Comparison of ENCODE assay signal across 8 cellular contexts in genomic region chr9:78296893-78297671, GRCh38. TPM values are rescaled to one million over a fixed set of nuclear protein-coding genes. Genes with fewer than 3 reads are reported as not detected.
A peak's percentile ranks its signal among the peaks of the same experiment; 100 is the strongest.
DNase-seq lines count a peak whose midpoint lies in the region; ATAC-seq and TF ChIP-seq lines count a peak whose summit lies in the region.

Gene PSAT1 (plus strand): TSS chr9:78297125. CDS start chr9:78297211, 86 bp downstream.

- H3K27ac ChIP-seq in DOHH2 (ENCODE audit: low read depth, low read length) (peak within 1 kb of the TSS; percentile 95), GM23248 (peak within 1 kb of the TSS; percentile 76), Karpas-422 (ENCODE audit: low read length) (peak within 1 kb of the TSS; percentile 96), fibroblast of lung (ENCODE audit: insufficient read depth, low read length) (peak within 1 kb of the TSS; percentile 46)
- H3K27ac ChIP-seq in naive thymus-derived CD4-positive, alpha-beta T cell (ENCODE audit: low read depth, low read length) = peak within 1 kb of the TSS; percentile 56

- H3K79me2 ChIP-seq in DOHH2 (ENCODE audit: control insufficient read depth, low read length) (peaks cover 38% of the 10 kb centered on the region), GM23248 (ENCODE audit: insufficient read depth) (peaks cover 50% of the 10 kb centered on the region), Karpas-422 (ENCODE audit: low read length) (peaks cover 31% of the 10 kb centered on the region), fibroblast of lung (ENCODE audit: control insufficient read depth, insufficient read depth, low read length) (no peaks in the 10 kb centered on the region)

- ATAC-seq in naive thymus-derived CD4-positive, alpha-beta T cell = peak; percentile 99
- peak; percentile 99 for ATAC-seq in stimulated activated memory B cell treated with anti-CD40 and anti-IgM and Interleukin-4, amounts not matched to agents 10 μg/mL and 1 μg/mL and 100 μg/mL, for 72 hours

- H3K27me3 ChIP-seq in DOHH2 (ENCODE audit: control insufficient read depth, low read length) (no peaks in the 10 kb centered on the region), GM23248 (replicated peaks; ENCODE audit: insufficient read depth) (no peaks in the 10 kb centered on the region), Karpas-422 (ENCODE audit: low read length) (no peaks in the 10 kb centered on the region), fibroblast of lung (ENCODE audit: control insufficient read depth, insufficient read depth, low read length) (no peaks in the 10 kb centered on the region)
- no peaks in the 10 kb centered on the region for H3K27me3 ChIP-seq in naive thymus-derived CD4-positive, alpha-beta T cell (ENCODE audit: control insufficient read depth in 2 of 2, insufficient read depth in 2 of 2, low read length in 2 of 2)

- peaks cover 3% of the 10 kb centered on the region; the same call in 1 of the 2 replicates for H3F3A ChIP-seq in DOHH2 (ENCODE audit: control insufficient read depth, insufficient read depth)
- H3F3A ChIP-seq in GM23248 (ENCODE audit: insufficient read depth) = no peaks in the 10 kb centered on the region

- H2AFZ ChIP-seq in GM23248 = peak within 1 kb of the TSS; percentile 95
- H2AFZ ChIP-seq in Karpas-422 (ENCODE audit: low read length) = peak within 1 kb of the TSS; percentile 41; the same call in 1 of the 2 replicates
- H2AFZ ChIP-seq in fibroblast of lung (ENCODE audit: low read length) = peak within 1 kb of the TSS; percentile 59

- H3K36me3 ChIP-seq in DOHH2 (ENCODE audit: control insufficient read depth, low read length) (peaks cover 42% of the 10 kb centered on the region), GM23248 (ENCODE audit: low read depth) (peaks cover 14% of the 10 kb centered on the region), Karpas-422 (ENCODE audit: insufficient read depth, low read length) (peaks cover 27% of the 10 kb centered on the region), fibroblast of lung (ENCODE audit: control insufficient read depth, insufficient read depth, low read length) (no peaks in the 10 kb centered on the region)
- no peaks in the 10 kb centered on the region for H3K36me3 ChIP-seq in naive thymus-derived CD4-positive, alpha-beta T cell (ENCODE audit: control insufficient read depth in 2 of 3, insufficient read depth in 3 of 3, low read length in 3 of 3)

- TF ChIP-seq CTCF in DOHH2 (IDR thresholded peaks at IDR 0.05; ENCODE audit: low read depth, low read length, poor library complexity, severe bottlenecking) (peak; percentile 15), fibroblast of lung (conservative IDR thresholded peaks at IDR 0.05 in 1 of 2, IDR thresholded peaks at IDR 0.05 in 1 of 2; ENCODE audit: low read depth in 1 of 2, low read length in 2 of 2) (no peak)

- H3K4me1 ChIP-seq in DOHH2 (ENCODE audit: control insufficient read depth, low read length) (peaks cover 20% of the 10 kb centered on the region), GM23248 (ENCODE audit: insufficient read depth) (peaks cover 10% of the 10 kb centered on the region), Karpas-422 (ENCODE audit: low read length) (peaks cover 27% of the 10 kb centered on the region), fibroblast of lung (ENCODE audit: control insufficient read depth, extremely low read depth, insufficient read depth, low read length) (no peaks in the 10 kb centered on the region)
- H3K4me1 ChIP-seq in naive thymus-derived CD4-positive, alpha-beta T cell (ENCODE audit: control insufficient read depth in 2 of 2, insufficient read depth in 2 of 2, low read length in 2 of 2) = peaks cover 4 to 8% of the 10 kb centered on the region in 2 donors

- CTCF ChIA-PET in naive thymus-derived CD4-positive, alpha-beta T cell (lab: Charles Lee) = interaction anchor here (0.6 to 1.9 kb wide), 3 partner anchors 13 to 1903 kb away, joined by 3 to 5 read pairs (median 3); partner anchors contain the start of gene RFK

- H3K4me3 Mint-ChIP-seq in naive thymus-derived CD4-positive, alpha-beta T cell = peak within 1 kb of the TSS; percentile 86 to 95 (median 92)
- H3K4me3 Mint-ChIP-seq in stimulated activated memory B cell treated with anti-CD40 and anti-IgM and Interleukin-4, amounts not matched to agents 10 μg/mL and 1 μg/mL and 100 μg/mL, for 72 hours = peak within 1 kb of the TSS; percentile 87

- peak within 1 kb of the TSS; percentile 60 to 95 (median 81) for H3K27ac Mint-ChIP-seq in naive thymus-derived CD4-positive, alpha-beta T cell
- peak within 1 kb of the TSS; percentile 66 for H3K27ac Mint-ChIP-seq in stimulated activated memory B cell treated with anti-CD40 and anti-IgM and Interleukin-4, amounts not matched to agents 10 μg/mL and 1 μg/mL and 100 μg/mL, for 72 hours

- H3K4me2 ChIP-seq in DOHH2 (ENCODE audit: low read length) (peak within 1 kb of the TSS; percentile 96), GM23248 (ENCODE audit: unreplicated experiment) (peak within 1 kb of the TSS; percentile 93), Karpas-422 (ENCODE audit: low read depth, low read length, poor library complexity, severe bottlenecking) (peak within 1 kb of the TSS; percentile 90), fibroblast of lung (ENCODE audit: extremely low read depth, insufficient read depth, low read length) (peak within 1 kb of the TSS; percentile 71)

- H4K20me1 ChIP-seq in DOHH2 (ENCODE audit: control insufficient read depth, insufficient read depth, low read depth, low read length) (0 out of 2 replicates have a peak, but pooled peaks cover 4% of the 10 kb centered on the region), GM23248 (ENCODE audit: insufficient read depth) (0 out of 2 replicates have a peak, but pooled peaks cover 6% of the 10 kb centered on the region), Karpas-422 (ENCODE audit: insufficient read depth, low read depth, low read length) (no peaks in the 10 kb centered on the region), fibroblast of lung (ENCODE audit: control insufficient read depth, extremely low read depth, insufficient read depth, low read length) (no peaks in the 10 kb centered on the region)

- peaks cover 0 to 5% (median 0%) of the 10 kb centered on the region in 5 donors for H3K27me3 Mint-ChIP-seq in naive thymus-derived CD4-positive, alpha-beta T cell
- peaks cover 8% of the 10 kb centered on the region for H3K27me3 Mint-ChIP-seq in stimulated activated memory B cell treated with anti-CD40 and anti-IgM and Interleukin-4, amounts not matched to agents 10 μg/mL and 1 μg/mL and 100 μg/mL, for 72 hours

- no peaks in the 10 kb centered on the region for H3K9me3 Mint-ChIP-seq in naive thymus-derived CD4-positive, alpha-beta T cell
- H3K9me3 Mint-ChIP-seq in stimulated activated memory B cell treated with anti-CD40 and anti-IgM and Interleukin-4, amounts not matched to agents 10 μg/mL and 1 μg/mL and 100 μg/mL, for 72 hours = no peaks in the 10 kb centered on the region

- H3K9ac ChIP-seq in GM23248 = peak within 1 kb of the TSS; percentile 88
- peak within 1 kb of the TSS; percentile 99 for H3K9ac ChIP-seq in Karpas-422 (ENCODE audit: low read length)
- peak within 1 kb of the TSS; percentile 61 for H3K9ac ChIP-seq in fibroblast of lung (ENCODE audit: insufficient read depth, low read length)

- 2 to 3% methylated on average over 36 to 68 of the region's 76 CpGs for WGBS in GM23248 (ENCODE audit: low coverage in 1 of 2, low lambda C conversion rate in 2 of 2, missing lambda C conversion rate in 2 of 2), 2 experiments

- peaks cover 0 to 16% (median 5%) of the 10 kb centered on the region in 5 donors for H3K36me3 Mint-ChIP-seq in naive thymus-derived CD4-positive, alpha-beta T cell
- H3K36me3 Mint-ChIP-seq in stimulated activated memory B cell treated with anti-CD40 and anti-IgM and Interleukin-4, amounts not matched to agents 10 μg/mL and 1 μg/mL and 100 μg/mL, for 72 hours = peaks cover 6% of the 10 kb centered on the region

- H3K9me2 ChIP-seq in DOHH2 (replicated peaks; ENCODE audit: control insufficient read depth, low read length) = no peaks in the 10 kb centered on the region
- H3K9me2 ChIP-seq in GM23248 (ENCODE audit: insufficient read depth) = no peaks in the 10 kb centered on the region
- H3K9me2 ChIP-seq in Karpas-422 (replicated peaks; ENCODE audit: insufficient read depth, low read length) = no peaks in the 10 kb centered on the region

- DNase-seq in GM23248 = peak; percentile 99
- peak; percentile 97 for DNase-seq in Karpas-422
- DNase-seq in RKO (ENCODE audit: low spot score) = peak; percentile 96
- peak; percentile 79 for DNase-seq in activated T-helper 1 cell treated with Interleukin-2 at 50 U/mL for 16 hours (ENCODE audit: low read depth)
- DNase-seq in fibroblast of lung (ENCODE audit: low read depth in 2 of 2) = peak; percentile 98
- DNase-seq in naive thymus-derived CD4-positive, alpha-beta T cell = peak; percentile 69 to 91 (median 88)

- H3K4me1 Mint-ChIP-seq in naive thymus-derived CD4-positive, alpha-beta T cell = peaks cover 21 to 59% (median 44%) of the 10 kb centered on the region in 7 donors
- peaks cover 21% of the 10 kb centered on the region for H3K4me1 Mint-ChIP-seq in stimulated activated memory B cell treated with anti-CD40 and anti-IgM and Interleukin-4, amounts not matched to agents 10 μg/mL and 1 μg/mL and 100 μg/mL, for 72 hours

- H3K9me3 ChIP-seq in DOHH2 (ENCODE audit: control insufficient read depth, insufficient read depth, low read length) = no peaks in the 10 kb centered on the region
- no peaks in the 10 kb centered on the region for H3K9me3 ChIP-seq in GM23248 (ENCODE audit: low read depth)
- no peaks in the 10 kb centered on the region for H3K9me3 ChIP-seq in Karpas-422 (ENCODE audit: low read length)
- H3K9me3 ChIP-seq in fibroblast of lung (ENCODE audit: control insufficient read depth, insufficient read depth, low read depth, low read length) = no peaks in the 10 kb centered on the region
- no peaks in the 10 kb centered on the region for H3K9me3 ChIP-seq in naive thymus-derived CD4-positive, alpha-beta T cell (ENCODE audit: control insufficient read depth in 2 of 3, low read length in 3 of 3)

- POLR2A ChIA-PET in naive thymus-derived CD4-positive, alpha-beta T cell (lab: Charles Lee) = interaction anchor here (0.5 to 1.6 kb wide), 4 partner anchors 60 to 1120 kb away, joined by 3 to 4 read pairs (median 3); partner anchors contain the start of gene VPS13A

- in situ Hi-C loops in GM23248 (cut with MboI) = no loop called here

- intact Hi-C loops in naive thymus-derived CD4-positive, alpha-beta T cell (cut with micrococcal nuclease) = loop anchor here (1.0 to 10.0 kb wide), 10 partner anchors 36 to 1274 kb away; partner anchors contain the start of genes CEP78 (in 2 of the 2), TLE4 (in 2 of the 2), VPS13A (in 2 of the 2) and GNAQ (in 1 of the 2)

- H3K4me3 ChIP-seq in DOHH2 (ENCODE audit: low read length) = peak within 1 kb of the TSS; percentile 99
- H3K4me3 ChIP-seq in GM23248 = peak within 1 kb of the TSS; percentile 82
- peak within 1 kb of the TSS; percentile 88 for H3K4me3 ChIP-seq in Karpas-422 (ENCODE audit: low read length)
- H3K4me3 ChIP-seq in fibroblast of lung (replicated peaks in 1 of 4; ENCODE audit: control extremely low read depth in 1 of 4, insufficient read depth in 1 of 4, low read depth in 3 of 4, low read length in 4 of 4) = peak within 1 kb of the TSS; percentile 52 to 99 (median 76)
- H3K4me3 ChIP-seq in naive thymus-derived CD4-positive, alpha-beta T cell (ENCODE audit: low read length) = peak within 1 kb of the TSS; percentile 86

RNA-seq across cellular contexts. Expression of gene PSAT1, which starts in this region (rescaled TPM):
- 368 and 376 TPM in 2 replicates for total RNA-seq in GM23248 (2014; rRNA removed; shearing (Covaris generic))
- polyA plus RNA-seq in GM23248 (2016; fragmentation: Nextera tagmentation; extraction: Ambion mirVana) (510 and 533 TPM in 2 replicates), fibroblast of lung (46.6 and 74.6 TPM in 2 replicates)
- 114 and 173 TPM in 2 replicates for total RNA-seq in Karpas-422 (2014; rRNA removed; shearing (Covaris generic); ENCODE audit: low replicate concordance)
- total RNA-seq in fibroblast of lung = 85.0 and 115 TPM in 2 replicates
- 35.3 and 54.2 TPM in 2 replicates for polyA plus RNA-seq in fibroblast of lung (2012)
- 29.1 and 31.6 TPM in 2 replicates for polyA minus RNA-seq in fibroblast of lung (ENCODE audit: low replicate concordance)
- 10 to 100 TPM in 2 of 5 experiments, 1 to 10 TPM in 3; 1.6 to 65.2 (median 9.5) TPM for total RNA-seq in naive thymus-derived CD4-positive, alpha-beta T cell
- polyA plus RNA-seq in naive thymus-derived CD4-positive, alpha-beta T cell = 10 to 100 TPM; 14.2 to 20.6 TPM

Comparison
In these comparisons a context has a peak if more than half of its experiments do, and no peak if none do; other contexts are left out.
1. Peak in every context shown above with its lines: DNase-seq, ATAC-seq, H3K4me3 ChIP-seq and H3K27ac ChIP-seq.
2. H3K27ac ChIP-seq: peak in every context shown above with its lines; median percentile 96 in Karpas-422; 95 in DOHH2; 76 in GM23248; 56 in naive thymus-derived CD4-positive, alpha-beta T cell; 46 in fibroblast of lung.
3. H2AFZ ChIP-seq: peak in every context shown above with its lines; median percentile 95 in GM23248; 59 in fibroblast of lung; 41 in Karpas-422.